ENCODE assay signal across 29 cellular contexts in genomic region chr10:32846974-32847373, GRCh38.
"Had no signal": no experiment of that assay in that cellular context is flagged by ENCODE, and none has a peak within 500 bp of the region (broad histone marks: within the 10 kb centered on the region; RNA-seq: fewer than 3 reads in every experiment).

No MANE protein-coding gene starts in this region.

- H3K36me3 ChIP-seq: left ventricle myocardium inferior, pancreas, prostate gland, stomach, thyroid gland, transverse colon, upper lobe of right lung had no signal

- H3K4me3 ChIP-seq: hepatocyte, left ventricle myocardium inferior, lung, mucosa of descending colon, pancreas, prostate gland, skin epidermis, stomach, testis, thyroid gland, transverse colon, upper lobe of right lung had no signal

- H3K79me2 ChIP-seq: hepatocyte had no signal

- H3K4me2 ChIP-seq: hepatocyte had no signal

- ATAC-seq: mucosa of descending colon; naive thymus-derived CD4-positive, alpha-beta T cell; natural killer cell treated with Interleukin-12 subunit alpha and Interleukin-12 subunit beta and Interleukin-15 and Interleukin-18, amount 100 ng/mL, for 72 hours; pancreas; right cardiac atrium; sciatic nerve; stimulated activated naive B cell treated with anti-CD40 and anti-IgM and Interleukin-4, amounts not matched to agents 10 μg/mL and 1 μg/mL and 100 μg/mL, for 72 hours; stimulated activated naive CD8-positive, alpha-beta T cell treated with anti-CD3 and anti-CD28 coated beads, Interleukin-15, Interleukin-2, amounts not matched to agents 100 U/mL and 50 U/mL, for 24 hours; upper lobe of right lung had no signal

- H3K4me1 ChIP-seq: left ventricle myocardium inferior, pancreas, prostate gland, stomach, testis, thyroid gland, transverse colon, upper lobe of right lung had no signal

- FAIRE-seq: islet of Langerhans, pancreas, urothelium cell line had no signal

- H3K27ac ChIP-seq: hepatocyte, left ventricle myocardium inferior, pancreas, prostate gland, skin epidermis, stomach, testis, thyroid gland, transverse colon, upper lobe of right lung had no signal

- H3K9me3 ChIP-seq: left ventricle myocardium inferior, mucosa of descending colon, pancreas, prostate gland, stomach, testis, thyroid gland, transverse colon, upper lobe of right lung had no signal

- H3K27me3 ChIP-seq: hepatocyte, pancreas, stomach, testis, thyroid gland, transverse colon, upper lobe of right lung had no signal

- DNase-seq: immature natural killer cell; left ventricle myocardium inferior; midbrain; mucosa of descending colon; naive thymus-derived CD4-positive, alpha-beta T cell; nucleus accumbens; pancreas; posterior cingulate gyrus; retina; right cardiac atrium; stimulated activated CD4-positive, alpha-beta T cell treated with anti-CD3 and anti-CD28 coated beads, Interleukin-12 subunit alpha, Interleukin-12 subunit beta, amount 100 ng/mL, for 4 hours; stimulated activated CD4-positive, alpha-beta T cell treated with anti-CD3 and anti-CD28 coated beads, Interleukin-15, amount 100 ng/mL, for 24 hours; stimulated activated CD4-positive, alpha-beta T cell treated with anti-CD3 and anti-CD28 coated beads, Interleukin-2, amount 100 ng/mL, for 24 hours; stimulated activated CD4-positive, alpha-beta T cell treated with anti-CD3 and anti-CD28 coated beads, Interleukin-4, amount 100 ng/mL, for 1 hour; stimulated activated naive B cell treated with anti-CD40 and anti-IgM and Interleukin-4, amounts not matched to agents 10 μg/mL and 1 μg/mL and 100 μg/mL, for 72 hours; stimulated activated naive CD8-positive, alpha-beta T cell treated with anti-CD3 and anti-CD28 coated beads, Interleukin-15, Interleukin-2, amounts not matched to agents 100 U/mL and 50 U/mL, for 24 hours; stomach; testis; thyroid gland; transverse colon; upper lobe of right lung had no signal

- H2AFZ ChIP-seq: hepatocyte had no signal
